ENCODE assay signal across 8 cellular contexts in the genomic region with DNA sequence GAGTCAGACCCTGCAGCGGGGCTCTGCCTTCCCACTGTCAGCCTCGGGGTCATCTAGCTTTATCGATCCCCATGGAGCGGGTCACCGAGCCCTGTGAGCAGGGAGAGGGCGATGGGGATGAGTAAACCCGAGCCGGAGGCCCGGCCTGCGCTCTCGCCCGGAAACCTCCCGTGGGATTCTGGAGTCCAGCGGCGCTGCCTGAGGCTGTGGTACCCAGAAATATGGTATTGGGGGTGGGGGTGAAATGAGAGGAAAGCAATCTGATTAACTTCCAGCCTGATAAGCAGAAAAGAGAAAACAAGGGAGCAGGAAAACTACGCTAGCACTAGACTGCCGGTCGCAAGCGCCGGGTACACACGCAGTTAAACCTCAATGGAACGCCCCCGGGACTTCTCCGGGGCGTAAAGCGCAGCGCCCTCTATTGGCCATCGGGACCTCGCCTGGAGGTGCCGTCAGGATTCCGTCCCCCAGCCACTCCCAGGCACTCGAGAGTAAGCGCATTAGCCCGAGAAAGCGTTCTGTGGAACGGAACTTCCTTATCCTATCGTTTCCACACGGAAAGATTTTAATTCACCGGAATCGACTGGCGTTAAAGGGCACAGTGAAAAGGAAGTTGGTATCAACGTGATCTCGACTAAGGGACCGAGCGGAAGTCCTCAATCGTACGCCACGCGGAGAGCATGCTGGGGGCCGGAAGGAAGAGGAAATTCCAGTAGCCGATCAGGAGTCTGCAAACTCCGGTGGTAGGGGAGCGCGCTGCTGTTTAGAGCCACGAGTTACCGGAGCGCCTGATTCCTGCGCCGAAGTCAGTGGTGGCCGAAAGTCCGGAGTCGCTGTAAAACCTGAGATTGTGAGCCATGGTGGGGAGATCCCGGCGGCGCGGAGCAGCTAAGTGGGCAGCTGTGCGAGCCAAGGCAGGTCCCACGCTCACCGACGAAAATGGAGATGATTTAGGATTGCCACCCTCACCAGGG. TPM values are rescaled to one million over a fixed set of nuclear protein-coding genes. Genes with fewer than 3 reads are reported as not detected.
DNase-seq lines count a peak whose midpoint lies in the region; ATAC-seq lines count a peak whose summit lies in the region.

A gene with protein sequence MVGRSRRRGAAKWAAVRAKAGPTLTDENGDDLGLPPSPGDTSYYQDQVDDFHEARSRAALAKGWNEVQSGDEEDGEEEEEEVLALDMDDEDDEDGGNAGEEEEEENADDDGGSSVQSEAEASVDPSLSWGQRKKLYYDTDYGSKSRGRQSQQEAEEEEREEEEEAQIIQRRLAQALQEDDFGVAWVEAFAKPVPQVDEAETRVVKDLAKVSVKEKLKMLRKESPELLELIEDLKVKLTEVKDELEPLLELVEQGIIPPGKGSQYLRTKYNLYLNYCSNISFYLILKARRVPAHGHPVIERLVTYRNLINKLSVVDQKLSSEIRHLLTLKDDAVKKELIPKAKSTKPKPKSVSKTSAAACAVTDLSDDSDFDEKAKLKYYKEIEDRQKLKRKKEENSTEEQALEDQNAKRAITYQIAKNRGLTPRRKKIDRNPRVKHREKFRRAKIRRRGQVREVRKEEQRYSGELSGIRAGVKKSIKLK (plus strand): TSS at position 712 of the 974 bp plus-strand sequence. CDS start 146 bp downstream, at position 858.

- no peaks in the 10 kb centered on the region for H3K27me3 ChIP-seq in naive thymus-derived CD4-positive, alpha-beta T cell (ENCODE audit: control insufficient read depth in 2 of 2, insufficient read depth in 2 of 2, low read length in 2 of 2)

- intact Hi-C loops in naive thymus-derived CD4-positive, alpha-beta T cell (cut with micrococcal nuclease), result loop anchor here (1.0 to 5.0 kb wide), 11 partner anchors 16 to 926 kb away; partner anchors contain the start of genes DCK (in 2 of the 2), GRSF1 (in 2 of the 2), MOB1B (in 2 of the 2) and SULT1B1 (in 1 of the 2)

- H3K27ac Mint-ChIP-seq in naive thymus-derived CD4-positive, alpha-beta T cell, result peak within 1 kb of the TSS; percentile 93 to 100 (median 99)

- H3K4me1 ChIP-seq in naive thymus-derived CD4-positive, alpha-beta T cell (ENCODE audit: control insufficient read depth in 2 of 2, insufficient read depth in 2 of 2, low read length in 2 of 2), result peaks cover 7 to 13% of the 10 kb centered on the region in 2 donors

- CTCF ChIA-PET in naive thymus-derived CD4-positive, alpha-beta T cell (lab: Charles Lee), result interaction anchor here (0.8 to 3.6 kb wide), 7 partner anchors 14 to 49 kb away, joined by 3 to 29 read pairs (median 4); no protein-coding TSS in a partner anchor

- H3K9me3 Mint-ChIP-seq in naive thymus-derived CD4-positive, alpha-beta T cell, result peaks cover 0 to 30% (median 5%) of the 10 kb centered on the region in 11 donors

- peak; percentile 90 for DNase-seq in Daoy (ENCODE audit: low read depth)
- DNase-seq in Kasumi-1 (lab: John Stamatoyannopoulos, UW), result peak; percentile 99
- peak; percentile 98 for DNase-seq in RPMI7951 (ENCODE audit: low read depth)
- DNase-seq in activated T-helper 1 cell treated with anti-CD3 and anti-CD28 coated beads, Interleukin-2, amount 50 U/mL, for 16 hours (ENCODE audit: low read depth in 1 of 2, low spot score in 1 of 2), result peak; percentile 82 to 90
- peak; percentile 99 for DNase-seq in fibroblast of gingiva (ENCODE audit: low read depth)
- peak; percentile 85 to 95 (median 92) for DNase-seq in naive thymus-derived CD4-positive, alpha-beta T cell
- DNase-seq in stimulated activated naive CD4-positive, alpha-beta T cell (lab: John Stamatoyannopoulos, UW), result peak; percentile 86 to 92 (median 90)

- H3K36me3 Mint-ChIP-seq in naive thymus-derived CD4-positive, alpha-beta T cell, result peaks cover 4 to 29% (median 21%) of the 10 kb centered on the region in 5 donors

- no peaks in the 10 kb centered on the region for H3K27me3 Mint-ChIP-seq in naive thymus-derived CD4-positive, alpha-beta T cell

- POLR2A ChIA-PET in naive thymus-derived CD4-positive, alpha-beta T cell (lab: Charles Lee), result interaction anchor here (0.6 to 5.3 kb wide), 16 partner anchors 11 to 928 kb away, joined by 3 to 174 read pairs (median 5); partner anchors contain the start of genes DCK, GRSF1, MOB1B and RUFY3

- H3K36me3 ChIP-seq in naive thymus-derived CD4-positive, alpha-beta T cell (ENCODE audit: control insufficient read depth in 2 of 3, insufficient read depth in 3 of 3, low read length in 3 of 3), result peaks cover 0 to 4% (median 0%) of the 10 kb centered on the region in 3 experiments

- ATAC-seq in GM21825 (IDR thresholded peaks at IDR 0.05; ENCODE audit: unreplicated experiment), result peak; percentile 91
- peak; percentile 95 for ATAC-seq in naive thymus-derived CD4-positive, alpha-beta T cell

- H3K27ac ChIP-seq in naive thymus-derived CD4-positive, alpha-beta T cell (ENCODE audit: low read depth, low read length), result peak within 1 kb of the TSS; percentile 94

- H3K4me3 ChIP-seq in naive thymus-derived CD4-positive, alpha-beta T cell (ENCODE audit: low read length), result peak within 1 kb of the TSS; percentile 69

- no peaks in the 10 kb centered on the region for H3K9me3 ChIP-seq in naive thymus-derived CD4-positive, alpha-beta T cell (ENCODE audit: control insufficient read depth in 2 of 3, low read length in 3 of 3)

- H3K4me3 Mint-ChIP-seq in naive thymus-derived CD4-positive, alpha-beta T cell, result peak within 1 kb of the TSS; percentile 93 to 99 (median 98)

- peaks cover 12 to 48% (median 46%) of the 10 kb centered on the region in 7 donors for H3K4me1 Mint-ChIP-seq in naive thymus-derived CD4-positive, alpha-beta T cell

RNA-seq across cellular contexts. Expression of the gene that starts here (rescaled TPM):
- 15.7 and 20.0 TPM in 2 replicates for total RNA-seq in Daoy (2014; rRNA removed; shearing (Covaris generic))
- total RNA-seq in RPMI7951 (2014; rRNA removed; shearing (Covaris generic)), result 15.0 and 16.0 TPM in 2 replicates
- total RNA-seq in naive thymus-derived CD4-positive, alpha-beta T cell, result 10 to 100 TPM; 17.4 to 44.9 (median 36.5) TPM
- polyA plus RNA-seq in naive thymus-derived CD4-positive, alpha-beta T cell, result 10 to 100 TPM; 11.3 to 23.2 TPM

Comparison
In these comparisons a context has a peak if more than half of its experiments do, and no peak if none do; other contexts are left out.
1. Peak in every context shown above with its lines: DNase-seq, ATAC-seq, H3K4me3 ChIP-seq and H3K27ac ChIP-seq.